In the genomic region with DNA sequence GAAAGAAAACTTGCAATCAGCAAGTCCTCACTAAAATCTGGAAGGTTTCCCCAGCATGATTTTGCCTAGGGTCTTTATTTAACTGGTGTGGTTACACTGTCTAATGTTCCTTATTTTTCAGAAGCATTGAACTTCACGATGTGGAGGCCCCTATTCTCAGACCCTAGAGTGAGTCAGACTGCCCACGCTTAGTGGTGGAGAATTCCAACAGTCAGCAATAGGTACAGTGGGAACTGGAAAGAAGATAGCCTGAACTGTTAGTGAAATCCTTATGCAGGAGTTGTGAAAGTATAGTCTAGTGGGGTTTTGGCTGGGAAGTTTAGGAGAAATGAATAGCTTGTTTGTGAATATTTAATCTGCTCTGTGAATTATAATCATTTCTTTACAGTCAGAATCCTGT, we compare ENCODE assay signal across 15 cellular contexts.
DNase-seq lines count a peak whose midpoint lies in the region; ATAC-seq and TF ChIP-seq lines count a peak whose summit lies in the region.
"Had no signal": no experiment of that assay in that cellular context is flagged by ENCODE, and none has a peak within 500 bp of the region (broad histone marks: within the 10 kb centered on the region; RNA-seq: fewer than 3 reads in every experiment).

No MANE protein-coding gene starts in this region.

- peak; percentile 50 for ATAC-seq in omental fat pad (ENCODE audit: low FRiP score)
- ATAC-seq in GM19324 (IDR thresholded peaks at IDR 0.05; ENCODE audit: low FRiP score, unreplicated experiment), result no peak
- ATAC-seq in HG02610 (IDR thresholded peaks at IDR 0.05; ENCODE audit: unreplicated experiment), result no peak
- ATAC-seq: A549 had no signal

- H2AFZ ChIP-seq in neuronal stem cell (ENCODE audit: low read length), result no peak overlapping the region

- H3K9me3 ChIP-seq in neuronal stem cell (replicated peaks in 1 of 2; ENCODE audit: control insufficient read depth in 2 of 2, insufficient read depth in 1 of 2, low read depth in 1 of 2, low read length in 2 of 2), result no peaks in the 10 kb centered on the region
- no peaks in the 10 kb centered on the region for H3K9me3 ChIP-seq in CD8-positive, alpha-beta memory T cell (ENCODE audit: low read length)
- H3K9me3 ChIP-seq: A549, Caco-2, HAP-1 had no signal

- no peak overlapping the region for H3K18ac ChIP-seq in neuronal stem cell (ENCODE audit: low read length)

- H3K14ac ChIP-seq in neuronal stem cell (ENCODE audit: low read length), result no peak overlapping the region

- H2BK15ac ChIP-seq in neuronal stem cell (ENCODE audit: low read length), result no peak overlapping the region

- H2BK5ac ChIP-seq in neuronal stem cell (ENCODE audit: low read length), result no peak overlapping the region

- no peak overlapping the region for H2BK120ac ChIP-seq in neuronal stem cell (ENCODE audit: low read depth, low read length)

- H3K27me3 Mint-ChIP-seq in CD8-positive, alpha-beta memory T cell, result no peaks in the 10 kb centered on the region
- H3K27me3 Mint-ChIP-seq: CD4-positive, alpha-beta memory T cell had no signal

- H4K91ac ChIP-seq in neuronal stem cell (ENCODE audit: low read depth, low read length, poor library complexity), result no peak overlapping the region

- H3K9ac ChIP-seq in neuronal stem cell (ENCODE audit: low read depth, low read length, poor library complexity), result no peak overlapping the region

- no peak overlapping the region for H4K8ac ChIP-seq in neuronal stem cell (ENCODE audit: low read depth, low read length)

- no peak overlapping the region for H3K27ac Mint-ChIP-seq in CD8-positive, alpha-beta memory T cell
- H3K27ac Mint-ChIP-seq: CD4-positive, alpha-beta memory T cell had no signal

- H3K4me2 ChIP-seq in neuronal stem cell (ENCODE audit: insufficient read depth, low read length, poor library complexity, severe bottlenecking), result no peak overlapping the region
- H3K4me2 ChIP-seq: A549 had no signal

- no peaks in the 10 kb centered on the region for H3K79me1 ChIP-seq in neuronal stem cell (ENCODE audit: low read depth, low read length)

- DNase-seq in astrocyte of the hippocampus (ENCODE audit: low read depth, low spot score) (peak; percentile 41), fibroblast of mammary gland (ENCODE audit: low read depth) (peak; percentile 30), omental fat pad (ENCODE audit: low spot score) (no peak), neuronal stem cell (ENCODE audit: low spot score) (no peak)
- no peak for DNase-seq in CD8-positive, alpha-beta memory T cell
- DNase-seq: BE2C; Caco-2; CD4-positive, alpha-beta memory T cell; DND-41; GDM1 had no signal

- no peak overlapping the region for H3K4me3 Mint-ChIP-seq in CD8-positive, alpha-beta memory T cell
- H3K4me3 Mint-ChIP-seq: CD4-positive, alpha-beta memory T cell had no signal

- H3K23ac ChIP-seq in neuronal stem cell (ENCODE audit: low read depth, low read length, poor library complexity), result no peak overlapping the region

- POLR2A ChIA-PET in CD8-positive, alpha-beta memory T cell (lab: Charles Lee), result no interaction called here

- no peaks in the 10 kb centered on the region for H3K36me3 ChIP-seq in neuronal stem cell (replicated peaks in 1 of 2; ENCODE audit: control insufficient read depth in 2 of 2, insufficient read depth in 2 of 2, low read length in 2 of 2)
- H3K36me3 ChIP-seq in CD8-positive, alpha-beta memory T cell (ENCODE audit: insufficient read depth, low read length), result no peaks in the 10 kb centered on the region
- H3K36me3 ChIP-seq: BE2C, HAP-1 had no signal

- no peaks in the 10 kb centered on the region for H3K27me3 ChIP-seq in neuronal stem cell (ENCODE audit: control insufficient read depth in 3 of 3, insufficient read depth in 3 of 3, low read depth in 1 of 3, low read length in 3 of 3)
- H3K27me3 ChIP-seq in CD8-positive, alpha-beta memory T cell (ENCODE audit: insufficient read depth, low read length, poor library complexity, severe bottlenecking), result no peaks in the 10 kb centered on the region
- H3K27me3 ChIP-seq: BE2C had no signal

- H3K4me1 ChIP-seq in neuronal stem cell (ENCODE audit: control insufficient read depth in 2 of 2, insufficient read depth in 1 of 2, low read depth in 1 of 2, low read length in 2 of 2), result peaks cover 6 to 9% of the 10 kb centered on the region in 2 donors
- H3K4me1 ChIP-seq in CD8-positive, alpha-beta memory T cell (ENCODE audit: insufficient read depth, low read length), result no peaks in the 10 kb centered on the region
- H3K4me1 ChIP-seq: A549, BE2C, Caco-2, HAP-1 had no signal

- H3K4ac ChIP-seq in neuronal stem cell (ENCODE audit: low read length), result no peak overlapping the region

- peaks cover 0 to 3% (median 0%) of the 10 kb centered on the region in 5 donors for H3K9me3 Mint-ChIP-seq in CD8-positive, alpha-beta memory T cell

- no peak overlapping the region for H2BK12ac ChIP-seq in neuronal stem cell (ENCODE audit: low read length)

- H3K27ac ChIP-seq in neuronal stem cell (replicated peaks; ENCODE audit: low read length), result no peak overlapping the region
- H3K27ac ChIP-seq in CD8-positive, alpha-beta memory T cell (ENCODE audit: low read depth, low read length), result no peak overlapping the region
- H3K27ac ChIP-seq: A549, C4-2B had no signal

- H2AK5ac ChIP-seq in neuronal stem cell (ENCODE audit: low read depth, low read length), result no peak overlapping the region

- H3K4me3 ChIP-seq in fibroblast of mammary gland (ENCODE audit: control insufficient read depth, low read depth, low read length) (no peak overlapping the region), neuronal stem cell (ENCODE audit: low read length in 2 of 2) (no peak overlapping the region)
- H3K4me3 ChIP-seq in CD8-positive, alpha-beta memory T cell (ENCODE audit: low read length), result no peak overlapping the region
- H3K4me3 ChIP-seq: A549, HAP-1 had no signal

- no peaks in the 10 kb centered on the region for H3K4me1 Mint-ChIP-seq in CD8-positive, alpha-beta memory T cell
- H3K4me1 Mint-ChIP-seq: CD4-positive, alpha-beta memory T cell had no signal

- TF ChIP-seq CTCF in fibroblast of mammary gland (conservative IDR thresholded peaks at IDR 0.05; ENCODE audit: control insufficient read depth, insufficient read depth, low read depth, low read length), result no peak
- TF ChIP-seq CTCF in omental fat pad (IDR thresholded peaks at IDR 0.05), result no peak

- CTCF ChIA-PET in CD8-positive, alpha-beta memory T cell (lab: Charles Lee), result no interaction called here

- WGBS in neuronal stem cell (ENCODE audit: extremely low coverage in 2 of 2, insufficient read length in 2 of 2, insufficient replicate concordance in 1 of 2), 2 donors, result no CpG with 5 or more reads among the region's 2 CpGs

- H3K36me3 Mint-ChIP-seq in CD8-positive, alpha-beta memory T cell, result no peaks in the 10 kb centered on the region
- H3K36me3 Mint-ChIP-seq: CD4-positive, alpha-beta memory T cell had no signal

Comparison
In these comparisons a context has a peak if more than half of its experiments do, and no peak if none do; other contexts are left out.
1. DNase-seq: peak in astrocyte of the hippocampus (single experiment) and fibroblast of mammary gland (single experiment); none in omental fat pad (single experiment), neuronal stem cell (single experiment) and CD8-positive, alpha-beta memory T cell (0 of 5).